ENCODE assay signal across 9 cellular contexts in the genomic region with DNA sequence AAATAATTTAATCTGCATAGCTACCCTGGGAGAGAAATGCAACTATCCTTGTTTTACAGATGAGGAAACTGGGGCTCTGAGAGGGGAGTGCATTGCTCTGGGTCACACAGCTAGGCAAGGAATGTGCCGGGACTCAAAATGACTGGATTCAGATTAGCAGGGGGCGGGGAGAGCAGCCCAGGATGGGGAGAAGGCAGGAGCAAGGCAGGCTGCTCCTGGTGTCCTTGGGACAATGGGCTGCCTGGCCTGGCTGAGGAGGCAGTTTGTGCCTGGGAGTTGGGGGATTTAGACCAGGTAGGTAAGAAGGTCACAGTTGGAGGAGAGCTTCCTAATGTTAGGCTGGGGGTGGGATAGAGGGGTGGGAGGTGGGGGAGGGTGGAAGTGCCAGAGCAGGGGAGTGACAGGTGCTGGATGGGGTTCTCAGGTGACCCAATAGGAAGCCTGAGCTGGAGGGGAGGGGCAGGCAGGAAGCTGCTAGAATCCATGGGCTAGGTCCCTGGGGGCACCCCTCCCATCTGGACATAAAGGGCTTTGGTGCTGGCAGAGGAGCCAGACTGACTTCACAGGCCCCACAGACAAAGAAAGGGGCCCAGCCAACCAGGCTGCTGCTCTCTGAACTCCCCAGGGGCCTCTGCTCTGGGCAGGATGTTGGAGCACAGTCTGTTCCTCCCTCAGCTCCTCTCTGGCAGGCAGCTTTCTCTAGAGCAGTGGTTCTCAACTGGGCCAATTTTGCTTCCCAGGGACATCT. TPM values are rescaled to one million over a fixed set of nuclear protein-coding genes. Genes with fewer than 3 reads are reported as not detected.
A peak's percentile ranks its signal among the peaks of the same experiment; 100 is the strongest.
DNase-seq lines count a peak whose midpoint lies in the region; ATAC-seq and TF ChIP-seq lines count a peak whose summit lies in the region.
"Had no signal": no experiment of that assay in that cellular context is flagged by ENCODE, and none has a peak within 500 bp of the region (broad histone marks: within the 10 kb centered on the region; RNA-seq: fewer than 3 reads in every experiment).

No MANE protein-coding gene starts in this region.

- no peak for ATAC-seq in GM21526 (IDR thresholded peaks at IDR 0.05; ENCODE audit: low FRiP score, unreplicated experiment)

- no peaks in the 10 kb centered on the region for H3K27me3 Mint-ChIP-seq in activated T-cell treated with anti-CD3 and anti-CD28 coated beads, Interleukin-2, amount 50 U/mL, for 24 hours
- no peaks in the 10 kb centered on the region for H3K27me3 Mint-ChIP-seq in type B pancreatic cell
- H3K27me3 Mint-ChIP-seq: B cell had no signal

- DNase-seq in activated T-cell treated with anti-CD3 and anti-CD28 coated beads, Interleukin-2, amount 50 U/mL, for 24 hours = no peak
- DNase-seq in activated T-cell treated with anti-CD3 and anti-CD28 coated beads, Interleukin-2, amount 50 U/mL, for 1 hour = no peak
- DNase-seq in adipocyte (ENCODE audit: low read depth) = peak; percentile 81
- no peak for DNase-seq in type B pancreatic cell (ENCODE audit: extremely low spot score, unreplicated experiment)
- DNase-seq in HK-2 (ENCODE audit: unreplicated experiment) = no peak
- no peak for DNase-seq in kidney tubule cell (ENCODE audit: low spot score)

- peaks cover 22% of the 10 kb centered on the region for H3K36me3 Mint-ChIP-seq in activated T-cell treated with anti-CD3 and anti-CD28 coated beads, Interleukin-2, amount 50 U/mL, for 24 hours (ENCODE audit: low read depth)
- peaks cover 27% of the 10 kb centered on the region for H3K36me3 Mint-ChIP-seq in type B pancreatic cell

- no peak overlapping the region for H3K4me3 ChIP-seq in adipocyte (ENCODE audit: low read length)
- H3K4me3 ChIP-seq in iPS-18a (ENCODE audit: low read length) = peak overlapping the region; percentile 23

- no peaks in the 10 kb centered on the region for H3K9me3 Mint-ChIP-seq in activated T-cell treated with anti-CD3 and anti-CD28 coated beads, Interleukin-2, amount 50 U/mL, for 24 hours
- no peaks in the 10 kb centered on the region for H3K9me3 Mint-ChIP-seq in type B pancreatic cell

- peaks cover 11% of the 10 kb centered on the region for H3K4me1 ChIP-seq in adipocyte (ENCODE audit: control insufficient read depth, insufficient read depth, low read length)
- H3K4me1 ChIP-seq in iPS-18a (ENCODE audit: control insufficient read depth, low read depth, low read length) = peaks cover 31% of the 10 kb centered on the region

- peaks cover 8% of the 10 kb centered on the region for H3K4me1 Mint-ChIP-seq in activated T-cell treated with anti-CD3 and anti-CD28 coated beads, Interleukin-2, amount 50 U/mL, for 24 hours (ENCODE audit: low read depth)
- peaks cover 49% of the 10 kb centered on the region for H3K4me1 Mint-ChIP-seq in type B pancreatic cell (ENCODE audit: unreplicated experiment)

- H3K27me3 ChIP-seq in adipocyte (replicated peaks; ENCODE audit: control insufficient read depth, insufficient read depth, low read length) = no peaks in the 10 kb centered on the region
- no peaks in the 10 kb centered on the region for H3K27me3 ChIP-seq in iPS-18a (ENCODE audit: control insufficient read depth, insufficient read depth, low read length)

- H3K9me3 ChIP-seq in adipocyte (ENCODE audit: control insufficient read depth, low read length) = no peaks in the 10 kb centered on the region
- no peaks in the 10 kb centered on the region for H3K9me3 ChIP-seq in iPS-18a (ENCODE audit: control insufficient read depth, low read depth, low read length)

- H3K36me3 ChIP-seq in adipocyte (ENCODE audit: control insufficient read depth, insufficient read depth, low read length, severe bottlenecking) (peaks cover under 1% of the 10 kb centered on the region), iPS-18a (ENCODE audit: control insufficient read depth, low read depth, low read length) (peaks cover 3% of the 10 kb centered on the region)

- peak overlapping the region; percentile 61 for H3K27ac ChIP-seq in iPS-18a (ENCODE audit: low read length)

- TF ChIP-seq CTCF in type B pancreatic cell (conservative IDR thresholded peaks at IDR 0.05) = no peak

- H3K9ac ChIP-seq in adipocyte (ENCODE audit: low read length) = no peak overlapping the region
- peak overlapping the region; percentile 38 for H3K9ac ChIP-seq in iPS-18a (ENCODE audit: low read length)

- H3K4me3 Mint-ChIP-seq in activated T-cell treated with anti-CD3 and anti-CD28 coated beads, Interleukin-2, amount 50 U/mL, for 24 hours = no peak overlapping the region
- peak overlapping the region; percentile 54 for H3K4me3 Mint-ChIP-seq in type B pancreatic cell
- H3K4me3 Mint-ChIP-seq: B cell had no signal

- H3K27ac Mint-ChIP-seq in activated T-cell treated with anti-CD3 and anti-CD28 coated beads, Interleukin-2, amount 50 U/mL, for 24 hours = peak overlapping the region; percentile 58
- no peak overlapping the region for H3K27ac Mint-ChIP-seq in type B pancreatic cell
- H3K27ac Mint-ChIP-seq: B cell had no signal

RNA-seq across cellular contexts. Expression of a gene that starts 29.0 kb away (rescaled TPM):
- 14.0 and 20.8 TPM in 2 replicates for total RNA-seq in type B pancreatic cell (ENCODE audit: low replicate concordance)
